17 cellular contexts compared by ENCODE assay signal in genomic region chr9:126668058-126668457, GRCh38. TPM values are rescaled to one million over a fixed set of nuclear protein-coding genes. Genes with fewer than 3 reads are reported as not detected.
A peak's percentile ranks its signal among the peaks of the same experiment; 100 is the strongest.
DNase-seq lines count a peak whose midpoint lies in the region; FAIRE-seq and TF ChIP-seq lines count a peak whose summit lies in the region.
"Had no signal": no experiment of that assay in that cellular context is flagged by ENCODE, and none has a peak within 500 bp of the region (broad histone marks: within the 10 kb centered on the region; RNA-seq: fewer than 3 reads in every experiment).

No MANE protein-coding gene starts in this region.

- no peaks in the 10 kb centered on the region for H3K36me3 ChIP-seq in HEK293 (ENCODE audit: control insufficient read depth in 2 of 2, insufficient read depth in 1 of 2, low read length in 2 of 2)
- H3K36me3 ChIP-seq in H1 (ENCODE audit: control insufficient read depth in 2 of 4, insufficient read depth in 4 of 4, low read length in 3 of 4) = no peaks in the 10 kb centered on the region
- H3K36me3 ChIP-seq: BE2C had no signal

- CTCF ChIA-PET in HEK293 (lab: Yijun Ruan, JAX) (interaction anchor here (1.0 to 1.5 kb wide), 4 partner anchors 10 to 168 kb away, joined by 3 to 6 read pairs (median 4); no protein-coding TSS in a partner anchor), H1 (lab: Charles Lee; ENCODE audit: partially characterized antibody) (interaction anchor here (0.9 to 5.2 kb wide), 10 partner anchors 10 to 53 kb away, joined by 3 to 64 read pairs (median 4); no protein-coding TSS in a partner anchor)
- CTCF ChIA-PET in activated CD4-positive, alpha-beta memory T cell treated with anti-CD3 and anti-CD28 coated beads, Interleukin-2, amount 10 ng/mL, durations not matched to agents 7 days and 5 days (lab: Charles Lee) = interaction anchor here (0.7 to 2.3 kb wide), 2 partner anchors 22 to 176 kb away, joined by 4 to 6 read pairs; no protein-coding TSS in a partner anchor

- no peaks in the 10 kb centered on the region for H3K79me2 ChIP-seq in H1 (ENCODE audit: control insufficient read depth in 1 of 2, insufficient read depth in 2 of 2, low read length in 2 of 2)

- no peak for TF ChIP-seq EP300 in H1 (IDR thresholded peaks at IDR 0.05; ENCODE audit: borderline replicate concordance in 1 of 2, low read depth in 2 of 2, low read length in 2 of 2)

- TF ChIP-seq CTCF in HEK293 (tag by site-specific recombination; IDR thresholded peaks at IDR 0.05) (no peak), H1 (IDR thresholded peaks at IDR 0.05; ENCODE audit: control extremely low read depth in 1 of 3, insufficient read depth in 1 of 3, low read depth in 1 of 3, low read length in 3 of 3) (no peak)

- H2BK120ac ChIP-seq in H1 (replicated peaks; ENCODE audit: low read depth, low read length) = no peak overlapping the region

- no peak overlapping the region for H3K9ac ChIP-seq in H1 (replicated peaks in 1 of 4; ENCODE audit: extremely low read depth in 1 of 4, low read depth in 3 of 4, low read length in 3 of 4)
- H3K9ac ChIP-seq: GM23248 had no signal

- peaks cover 0 to 10% (median 4%) of the 10 kb centered on the region in 4 experiments; a peak in 4 of 7 replicates for H3K27me3 ChIP-seq in H1 (replicated peaks in 1 of 4; ENCODE audit: control insufficient read depth in 3 of 4, extremely low read depth in 1 of 4, insufficient read depth in 3 of 4, low read length in 3 of 4)
- H3K27me3 ChIP-seq: BE2C had no signal

- H3K36me3 Mint-ChIP-seq in activated CD4-positive, alpha-beta memory T cell treated with anti-CD3 and anti-CD28 coated beads, Interleukin-2, amount 10 ng/mL, durations not matched to agents 7 days and 5 days (ENCODE audit: low read depth) = no peaks in the 10 kb centered on the region
- H3K36me3 Mint-ChIP-seq: CD14-positive monocyte; CD4-positive, alpha-beta memory T cell had no signal

- no peak overlapping the region for H4K8ac ChIP-seq in H1 (ENCODE audit: extremely low read depth, insufficient read depth, low read length)

- H3K27ac ChIP-seq in HEK293 (ENCODE audit: extremely low read depth, low read depth, low read length) (no peak overlapping the region), H1 (ENCODE audit: low read depth, low read length) (no peak overlapping the region)
- H3K27ac ChIP-seq: GM23248 had no signal

- no peak for TF ChIP-seq POLR2A in H1 (IDR thresholded peaks at IDR 0.05; ENCODE audit: control extremely low read depth in 1 of 2, low read depth in 2 of 2, low read length in 2 of 2)

- no peaks in the 10 kb centered on the region for H3K9me3 ChIP-seq in HEK293 (ENCODE audit: control insufficient read depth, insufficient read depth, low read depth, low read length)
- H3K9me3 ChIP-seq in H1 (ENCODE audit: insufficient read depth in 2 of 2, low read depth in 1 of 2, low read length in 1 of 2) = no peaks in the 10 kb centered on the region
- H3K9me3 ChIP-seq: BE2C had no signal

- DNase-seq in Daoy (ENCODE audit: low read depth) (peak; percentile 63), H1 (ENCODE audit: low read depth in 1 of 2, low spot score in 2 of 2) (no peak), MV-4-11 (lab: John Stamatoyannopoulos, UW) (no peak), germinal center (ENCODE audit: low spot score) (no peak), GM19239 (ENCODE audit: insufficient read length, low spot score) (no peak)
- DNase-seq in activated CD4-positive, alpha-beta memory T cell treated with anti-CD3 and anti-CD28 coated beads, Interleukin-2, amount 10 ng/mL, durations not matched to agents 7 days and 5 days = no peak
- DNase-seq: ACHN; CD4-positive, alpha-beta memory T cell; GM23248; HCEC 1CT; KG1 had no signal

- H2BK12ac ChIP-seq in H1 (ENCODE audit: low read depth, low read length) = peak overlapping the region; percentile 92; the same call in 1 of the 2 replicates

- H3K27ac Mint-ChIP-seq in activated CD4-positive, alpha-beta memory T cell treated with anti-CD3 and anti-CD28 coated beads, Interleukin-2, amount 10 ng/mL, durations not matched to agents 7 days and 5 days = no peak overlapping the region
- H3K27ac Mint-ChIP-seq: CD14-positive monocyte; CD4-positive, alpha-beta memory T cell had no signal

- H3K4me2 ChIP-seq in H1 (ENCODE audit: insufficient read depth in 1 of 2, low read depth in 2 of 2, low read length in 2 of 2) = no peak overlapping the region

- H2AFZ ChIP-seq in H1 (ENCODE audit: low read length) = no peak overlapping the region
- H2AFZ ChIP-seq: GM23248 had no signal

- peak overlapping the region; percentile 92 for H2BK20ac ChIP-seq in H1 (ENCODE audit: low read length)

- H3K4me1 ChIP-seq in HEK293 (ENCODE audit: control insufficient read depth, insufficient read depth, low read length) = peaks cover 11% of the 10 kb centered on the region
- H3K4me1 ChIP-seq in H1 (replicated peaks in 1 of 4; ENCODE audit: control insufficient read depth in 3 of 4, insufficient read depth in 4 of 4, low read length in 3 of 4) = peaks cover 14 to 59% (median 45%) of the 10 kb centered on the region in 4 experiments

- H3K56ac ChIP-seq in H1 (replicated peaks; ENCODE audit: insufficient read length, low read depth, low read length) = no peak overlapping the region

- FAIRE-seq in H1 (lab: Jason Lieb, UNC) (no peak), GM19239 (lab: Jason Lieb, UNC) (no peak)
- FAIRE-seq: A204.1, GM12878, H54 had no signal

- H3K23ac ChIP-seq in H1 (ENCODE audit: insufficient read length) = no peak overlapping the region

- POLR2A ChIA-PET in HEK293 (lab: Yijun Ruan, JAX) = interaction anchor here (1.3 kb wide), 1 partner anchor 52 kb away, joined by 3 read pairs; no protein-coding TSS in a partner anchor
- POLR2A ChIA-PET in H1 (lab: Charles Lee; ENCODE audit: partially characterized antibody) = interaction anchor here (1.9 to 3.8 kb wide), 2 partner anchors 8 to 13 kb away, joined by 10 to 26 read pairs; no protein-coding TSS in a partner anchor
- POLR2A ChIA-PET in activated CD4-positive, alpha-beta memory T cell treated with anti-CD3 and anti-CD28 coated beads, Interleukin-2, amount 10 ng/mL, durations not matched to agents 7 days and 5 days (lab: Charles Lee) = no interaction called here

- TF ChIP-seq RAD21 in H1 (IDR thresholded peaks at IDR 0.05 in 1 of 2, conservative IDR thresholded peaks at IDR 0.05 in 1 of 2; ENCODE audit: low read depth in 2 of 2, low read length in 2 of 2) = no peak

- 0 out of 2 replicates have a peak, but pooled peaks cover 2% of the 10 kb centered on the region for H3K23me2 ChIP-seq in H1 (ENCODE audit: low read depth, low read length)

- peak overlapping the region; percentile 98 for H2AK5ac ChIP-seq in H1 (ENCODE audit: low read depth, low read length)

- 77% methylated on average over 3 of the region's 3 CpGs; no CpG with 5 or more reads in 1 of the 2 experiments for WGBS in H1 (ENCODE audit: extremely low coverage in 1 of 2, insufficient coverage in 1 of 2, insufficient read length in 1 of 2, insufficient replicate concordance in 2 of 2, low coverage in 1 of 2, low lambda C conversion rate in 2 of 2, missing lambda C conversion rate in 1 of 2), 2 experiments

- H3K4me3 Mint-ChIP-seq in activated CD4-positive, alpha-beta memory T cell treated with anti-CD3 and anti-CD28 coated beads, Interleukin-2, amount 10 ng/mL, durations not matched to agents 7 days and 5 days = no peak overlapping the region
- H3K4me3 Mint-ChIP-seq: CD14-positive monocyte; CD4-positive, alpha-beta memory T cell had no signal

- no peak overlapping the region; the same call in 1 of the 2 replicates for H2BK15ac ChIP-seq in H1 (ENCODE audit: low read length)

- peak overlapping the region; percentile 75 for H4K91ac ChIP-seq in H1 (replicated peaks; ENCODE audit: insufficient read length, low read length)

- H3K4me3 ChIP-seq in HEK293 (ENCODE audit: low read depth, low read length) (no peak overlapping the region), H1 (ENCODE audit: extremely low read depth in 1 of 4, insufficient read depth in 2 of 4, low read depth in 3 of 4, low read length in 4 of 4) (no peak overlapping the region)
- H3K4me3 ChIP-seq: GM12878, GM23248 had no signal

- H3K18ac ChIP-seq in H1 (ENCODE audit: extremely low read depth, low read length) = no peak overlapping the region

- no peak overlapping the region for H3K14ac ChIP-seq in H1 (ENCODE audit: insufficient read length)

- H4K20me1 ChIP-seq in H1 (replicated peaks in 1 of 2; ENCODE audit: control insufficient read depth in 1 of 2, insufficient read depth in 2 of 2, low read length in 2 of 2) = no peaks in the 10 kb centered on the region

- H3K4ac ChIP-seq in H1 (replicated peaks; ENCODE audit: insufficient read length, low read depth, low read length) = peak overlapping the region; percentile 58

- H2BK5ac ChIP-seq in H1 (ENCODE audit: low read depth, low read length) = no peak overlapping the region

- no peaks in the 10 kb centered on the region for H3K4me1 Mint-ChIP-seq in activated CD4-positive, alpha-beta memory T cell treated with anti-CD3 and anti-CD28 coated beads, Interleukin-2, amount 10 ng/mL, durations not matched to agents 7 days and 5 days

- no peaks in the 10 kb centered on the region for H3K79me1 ChIP-seq in H1 (ENCODE audit: low read depth, low read length)

- H3K9me3 Mint-ChIP-seq in activated CD4-positive, alpha-beta memory T cell treated with anti-CD3 and anti-CD28 coated beads, Interleukin-2, amount 10 ng/mL, durations not matched to agents 7 days and 5 days = no peaks in the 10 kb centered on the region
- H3K9me3 Mint-ChIP-seq: CD4-positive, alpha-beta memory T cell had no signal

- no peak overlapping the region for H4K5ac ChIP-seq in H1 (ENCODE audit: insufficient read length, low read depth, low read length)

- H3K27me3 Mint-ChIP-seq in activated CD4-positive, alpha-beta memory T cell treated with anti-CD3 and anti-CD28 coated beads, Interleukin-2, amount 10 ng/mL, durations not matched to agents 7 days and 5 days = peaks cover 26% of the 10 kb centered on the region

TF ChIP-seq in HEK293, 187 proteins besides CTCF, POLR2A, EP300 and RAD21 (continues in another document):
- TF ChIP-seq BCL11B (tag by site-specific recombination; IDR thresholded peaks at IDR 0.05; ENCODE audit: low read depth) = no peak

TF ChIP-seq in H1, 55 proteins besides CTCF, POLR2A, EP300 and RAD21 (continues in another document):
- TF ChIP-seq TBP (IDR thresholded peaks at IDR 0.05; ENCODE audit: low read depth, low read length) = no peak
- no peak for TF ChIP-seq JUN (IDR thresholded peaks at IDR 0.05; ENCODE audit: low read depth, low read length)

RNA-seq across cellular contexts. Expression of gene LMX1B, which starts 54.3 kb away (rescaled TPM):
- total RNA-seq in Daoy (2014; rRNA removed; shearing (Covaris generic)) = 1.5 and 4.6 TPM in 2 replicates
- total RNA-seq in H1 (2021; fragmentation: NEBNext Ultra II Directional; extraction: Animal tissue kit (Norgen Biotek cat#: 25700)) = 0.37 and 0.52 TPM in 2 replicates
- polyA plus RNA-seq in H1 (2011; rRNA removed) = 0.09 and 0.17 TPM in 2 replicates
- 0.17 TPM for polyA plus RNA-seq in H1 (2011; cell fraction: cytosol; rRNA removed)
- 0.24 TPM for polyA plus RNA-seq in H1 (2011; cell fraction: nucleus; rRNA removed)
- 0.17 to 0.24 TPM (median 0.20 TPM) in 4 replicates for polyA plus RNA-seq in H1 (2012, experiment 1 of 2)
- 0.16 TPM for polyA plus RNA-seq in H1 (2012, experiment 2 of 2)
- polyA plus RNA-seq in H1 (2013, experiment 1 of 2) = 0.18 TPM
- polyA plus RNA-seq in H1 (2013, experiment 2 of 2) = 0.22 TPM
- 0.07 and 0.16 TPM in 2 replicates for polyA minus RNA-seq in H1 (2011; rRNA and poly(A)+ RNA removed)
- 0.44 TPM for polyA minus RNA-seq in H1 (2011; cell fraction: cytosol; rRNA and poly(A)+ RNA removed)
- 0.10 TPM for polyA minus RNA-seq in H1 (2011; cell fraction: nucleus; rRNA and poly(A)+ RNA removed)
- not detected for total RNA-seq in activated CD4-positive, alpha-beta memory T cell treated with anti-CD3 and anti-CD28 coated beads, Interleukin-2, amount 10 ng/mL, durations not matched to agents 7 days and 5 days
- total RNA-seq: CD4-positive, alpha-beta memory T cell; GM12878; GM23248 had no signal
- polyA plus RNA-seq: CD14-positive monocyte; CD4-positive, alpha-beta memory T cell; GM12878; GM23248 had no signal
